12 cellular contexts compared by ENCODE assay signal in genomic region chr17:2687074-2687418, GRCh38. TPM values are rescaled to one million over a fixed set of nuclear protein-coding genes. Genes with fewer than 3 reads are reported as not detected.
DNase-seq lines count a peak whose midpoint lies in the region; ATAC-seq and TF ChIP-seq lines count a peak whose summit lies in the region.
"Had no signal": no experiment of that assay in that cellular context is flagged by ENCODE, and none has a peak within 500 bp of the region (broad histone marks: within the 10 kb centered on the region; RNA-seq: fewer than 3 reads in every experiment).

No MANE protein-coding gene starts in this region.

- H3K4me1 Mint-ChIP-seq in WTC11 (peaks cover 5% of the 10 kb centered on the region), glutamatergic neuron (ENCODE audit: low read depth, unreplicated experiment) (peaks cover 18% of the 10 kb centered on the region)

- TF ChIP-seq CTCF in cardiac muscle cell (IDR thresholded peaks at IDR 0.05; ENCODE audit: low read depth, low read length) (no peak), WTC11 (IDR thresholded peaks at IDR 0.05) (no peak), glutamatergic neuron (IDR thresholded peaks at IDR 0.05; ENCODE audit: partially characterized antibody, unreplicated experiment) (no peak), suprapubic skin (IDR thresholded peaks at IDR 0.05) (no peak), uterus (IDR thresholded peaks at IDR 0.05) (no peak)

- H3K9me3 ChIP-seq in cardiac muscle cell (ENCODE audit: low read depth) = no peaks in the 10 kb centered on the region
- no peaks in the 10 kb centered on the region for H3K9me3 ChIP-seq in suprapubic skin
- H3K9me3 ChIP-seq in uterus = no peaks in the 10 kb centered on the region
- H3K9me3 ChIP-seq: SJCRH30 had no signal

- CTCF ChIA-PET in WTC11 (lab: Charles Lee) = interaction anchor here (0.9 to 3.1 kb wide), 5 partner anchors 16 to 304 kb away, joined by 3 to 14 read pairs (median 5); no protein-coding TSS in a partner anchor

- WGBS in suprapubic skin = 54% methylated on average over 6 of the region's 6 CpGs

- H3K27me3 Mint-ChIP-seq in WTC11 (ENCODE audit: low read depth) = no peaks in the 10 kb centered on the region
- H3K27me3 Mint-ChIP-seq in glutamatergic neuron (ENCODE audit: unreplicated experiment) = peaks cover 21% of the 10 kb centered on the region

- H3K27ac Mint-ChIP-seq in WTC11 (peak overlapping the region; percentile 78; the same call in 1 of the 2 replicates), glutamatergic neuron (ENCODE audit: unreplicated experiment) (peak overlapping the region; percentile 96)

- H3K4me3 Mint-ChIP-seq in WTC11 (no peak overlapping the region), glutamatergic neuron (ENCODE audit: unreplicated experiment) (no peak overlapping the region)

- H3K36me3 Mint-ChIP-seq in WTC11 (peaks cover 12% of the 10 kb centered on the region), glutamatergic neuron (ENCODE audit: unreplicated experiment) (no peaks in the 10 kb centered on the region)

- TF ChIP-seq EP300 in suprapubic skin (IDR thresholded peaks at IDR 0.05) = no peak

- H3K4me3 ChIP-seq in cardiac muscle cell (no peak overlapping the region), suprapubic skin (no peak overlapping the region), uterus (no peak overlapping the region)
- H3K4me3 ChIP-seq: SJCRH30 had no signal

- H3K9me3 Mint-ChIP-seq in WTC11 (no peaks in the 10 kb centered on the region), glutamatergic neuron (ENCODE audit: unreplicated experiment) (peaks cover 23% of the 10 kb centered on the region)

- H3K36me3 ChIP-seq in cardiac muscle cell (peaks cover 25% of the 10 kb centered on the region), suprapubic skin (peaks cover 47% of the 10 kb centered on the region), uterus (no peaks in the 10 kb centered on the region)

- no peaks in the 10 kb centered on the region for H3K27me3 ChIP-seq in cardiac muscle cell
- no peaks in the 10 kb centered on the region for H3K27me3 ChIP-seq in suprapubic skin
- no peaks in the 10 kb centered on the region for H3K27me3 ChIP-seq in uterus
- H3K27me3 ChIP-seq: SJCRH30 had no signal

- ATAC-seq in left ventricle myocardium superior (no peak), WTC11 (no peak), HG03095 (IDR thresholded peaks at IDR 0.05; ENCODE audit: unreplicated experiment) (no peak)

- POLR2A ChIA-PET in WTC11 (lab: Charles Lee) = interaction anchor here (1.0 kb wide), 1 partner anchor 294 kb away, joined by 3 read pairs; no protein-coding TSS in a partner anchor

- DNase-seq in cardiac muscle cell (ENCODE audit: low read depth in 1 of 2, low spot score in 1 of 2) (no peak), left ventricle myocardium superior (no peak), WTC11 (ENCODE audit: low spot score) (no peak), glutamatergic neuron (no peak), suprapubic skin (ENCODE audit: low spot score in 2 of 2) (peak in 1 of 2 donors; percentile 52), NCI-H1105 treated with DMSO at 0.1 percent for 48 hours (lab: John Stamatoyannopoulos, UW) (no peak), uterus (no peak)
- DNase-seq: effector CD4-positive, alpha-beta T cell; NCI-H1092; NCI-H526 treated with DMSO at 0.1 percent for 48 hours; SJCRH30 had no signal

- peak overlapping the region; percentile 64 for H3K27ac ChIP-seq in cardiac muscle cell
- peak overlapping the region; percentile 26 for H3K27ac ChIP-seq in suprapubic skin
- peak overlapping the region in 1 of 2 donors; percentile 9 for H3K27ac ChIP-seq in uterus
- H3K27ac ChIP-seq: SJCRH30 had no signal

- H3K4me1 ChIP-seq in cardiac muscle cell (ENCODE audit: low read depth) (peaks cover 4% of the 10 kb centered on the region), suprapubic skin (peaks cover 30% of the 10 kb centered on the region), uterus (no peaks in the 10 kb centered on the region)
- H3K4me1 ChIP-seq: SJCRH30 had no signal

- intact Hi-C loops in left ventricle myocardium superior (cut with micrococcal nuclease) (no loop called here), uterus (cut with DNase I; ENCODE audit: low total_unique reads) (no loop called here)

- no peak for TF ChIP-seq POLR2A in suprapubic skin (IDR thresholded peaks at IDR 0.05)
- no peak for TF ChIP-seq POLR2A in uterus (IDR thresholded peaks at IDR 0.05)

TF ChIP-seq in WTC11, 78 proteins besides CTCF, POLR2A, EP300 and RAD21:
- TF ChIP-seq ZNF532 (CRISPR knock-in tag; IDR thresholded peaks at IDR 0.05; ENCODE audit: borderline replicate concordance) (no peak), ESRRA (CRISPR knock-in tag; IDR thresholded peaks at IDR 0.05; ENCODE audit: borderline replicate concordance) (no peak), ERG (CRISPR knock-in tag; IDR thresholded peaks at IDR 0.05) (0 out of 2 replicates have a peak, but pooled peaks have one; percentile 52), EMX1 (CRISPR knock-in tag; IDR thresholded peaks at IDR 0.05) (0 out of 2 replicates have a peak, but pooled peaks have one; percentile 6)

RNA-seq across cellular contexts. Expression of gene CLUH, which starts 24.5 kb away (rescaled TPM):
- total RNA-seq in cardiac muscle cell = 70.7 and 93.5 TPM in 2 replicates
- 56.2 and 58.6 TPM in 2 replicates for polyA plus RNA-seq in cardiac muscle cell
- total RNA-seq in left ventricle myocardium superior = 205 TPM
- total RNA-seq in WTC11 (2021) = 79.8 to 105 TPM (median 83.1 TPM) in 3 replicates
- total RNA-seq in glutamatergic neuron (ENCODE audit: unreplicated experiment) = 39.1 TPM
- 100 to 1,000 TPM; 120 to 291 (median 151) TPM for total RNA-seq in suprapubic skin
- 10 to 100 TPM in 3 of 4 donors, 1 to 10 TPM in 1; 9.2 to 40.3 (median 20.1) TPM for total RNA-seq in uterus
